ENCODE assay signal across 8 cellular contexts in genomic region chr2:73085691-73086090, GRCh38. TPM values are rescaled to one million over a fixed set of nuclear protein-coding genes. Genes with fewer than 3 reads are reported as not detected.
DNase-seq lines count a peak whose midpoint lies in the region; ATAC-seq and TF ChIP-seq lines count a peak whose summit lies in the region.

No MANE protein-coding gene starts in this region.

- TF ChIP-seq EP300 in Ishikawa (IDR thresholded peaks at IDR 0.05; ENCODE audit: borderline replicate concordance) = no peak

- TF ChIP-seq CTCF in DND-41 (IDR thresholded peaks at IDR 0.05; ENCODE audit: borderline replicate concordance, extremely low read depth, low read length, poor library complexity, severe bottlenecking) (peak; percentile 90), RWPE1 (conservative IDR thresholded peaks at IDR 0.05; ENCODE audit: low read depth) (peak; percentile 93), osteocyte (IDR thresholded peaks at IDR 0.05) (peak; percentile 93), thyroid gland (IDR thresholded peaks at IDR 0.05) (peak; percentile 81 to 93 (median 86))

- TF ChIP-seq POLR2A in thyroid gland (IDR thresholded peaks at IDR 0.05) = no peak

- no peaks in the 10 kb centered on the region for H3K79me2 ChIP-seq in DND-41 (ENCODE audit: insufficient read depth, low read length)

- DNase-seq in DND-41 (peak; percentile 77), RWPE1 (ENCODE audit: low spot score) (peak; percentile 67), foreskin melanocyte (peak; percentile 42), osteocyte (ENCODE audit: extremely low spot score, unreplicated experiment) (peak; percentile 90), thyroid gland (peak; percentile 82 to 83)
- DNase-seq in activated T-helper 9 cell treated with anti-CD3 and anti-CD28 coated beads, Interleukin-2, amount 50 U/mL, for 16 hours (ENCODE audit: low read depth) = peak; percentile 66

- H3K4me2 ChIP-seq in DND-41 (ENCODE audit: insufficient read depth, low read length) = no peak overlapping the region

- no peaks in the 10 kb centered on the region for H3K4me1 ChIP-seq in DND-41 (ENCODE audit: insufficient read depth, low read length)
- H3K4me1 ChIP-seq in thyroid gland = no peaks in the 10 kb centered on the region

- no peak overlapping the region for H3K4me3 ChIP-seq in DND-41 (ENCODE audit: low read depth in 1 of 2, low read length in 2 of 2)
- H3K4me3 ChIP-seq in thyroid gland (replicated peaks in 1 of 3) = no peak overlapping the region

- peaks cover 11% of the 10 kb centered on the region for H3K27me3 ChIP-seq in DND-41 (ENCODE audit: insufficient read depth, low read length, poor library complexity)
- H3K27me3 ChIP-seq in thyroid gland = no peaks in the 10 kb centered on the region

- H2AFZ ChIP-seq in DND-41 (ENCODE audit: low read depth, low read length) = no peak overlapping the region

- no peak overlapping the region for H3K9ac ChIP-seq in DND-41 (ENCODE audit: low read depth, low read length)

- POLR2A ChIA-PET in RWPE1 (lab: Yijun Ruan, JAX; ENCODE audit: low non-redundant PET) = no interaction called here

- H3K9me3 ChIP-seq in DND-41 (ENCODE audit: insufficient read depth, low read length, severe bottlenecking) (no peaks in the 10 kb centered on the region), thyroid gland (no peaks in the 10 kb centered on the region)

- no peak overlapping the region for H3K4me3 Mint-ChIP-seq in osteocyte (ENCODE audit: unreplicated experiment)

- no peaks in the 10 kb centered on the region for H4K20me1 ChIP-seq in DND-41 (ENCODE audit: insufficient read depth, low read length)

- H3K27ac ChIP-seq in DND-41 (ENCODE audit: low read length) = no peak overlapping the region
- peak overlapping the region; percentile 86; the same call in 1 of the 2 replicates for H3K27ac ChIP-seq in RWPE1
- H3K27ac ChIP-seq in thyroid gland = no peak overlapping the region

- H3K36me3 ChIP-seq in DND-41 (ENCODE audit: insufficient read depth, low read length) = no peaks in the 10 kb centered on the region
- peaks cover 0 to 12% of the 10 kb centered on the region in 2 donors for H3K36me3 ChIP-seq in thyroid gland

- ATAC-seq in DND-41 (ENCODE audit: insufficient read depth, low read depth) (peak; percentile 94), GM21619 (IDR thresholded peaks at IDR 0.05; ENCODE audit: unreplicated experiment) (peak; percentile 87)

- H3K27me3 Mint-ChIP-seq in osteocyte (ENCODE audit: unreplicated experiment) = no peaks in the 10 kb centered on the region

- H3K36me3 Mint-ChIP-seq in osteocyte (ENCODE audit: unreplicated experiment) = peaks cover 10% of the 10 kb centered on the region

- peaks cover 19% of the 10 kb centered on the region for H3K4me1 Mint-ChIP-seq in osteocyte (ENCODE audit: unreplicated experiment)

- peak; percentile 97 for TF ChIP-seq RAD21 in Ishikawa (IDR thresholded peaks at IDR 0.05; ENCODE audit: low read depth)

- CTCF ChIA-PET in RWPE1 (lab: Yijun Ruan, JAX) = interaction anchor here (0.6 to 3.0 kb wide), 14 partner anchors 11 to 505 kb away, joined by 3 to 16 read pairs (median 4); partner anchors contain the start of gene RAB11FIP5

- H3K9me3 Mint-ChIP-seq in osteocyte (ENCODE audit: unreplicated experiment) = no peaks in the 10 kb centered on the region

- H3K27ac Mint-ChIP-seq in osteocyte (ENCODE audit: unreplicated experiment) = no peak overlapping the region

- intact Hi-C loops in thyroid gland (cut with DNase I) = loop anchor here (5.0 kb wide), 2 partner anchors 77 to 93 kb away; no protein-coding TSS in a partner anchor

- WGBS in thyroid gland, 2 donors = 18 to 25% methylated on average over 6 of the region's 6 CpGs

TF ChIP-seq in Ishikawa, 13 proteins besides CTCF, POLR2A, EP300 and RAD21:
- TF ChIP-seq USF1 (IDR thresholded peaks at IDR 0.05) (no peak), REST (IDR thresholded peaks at IDR 0.05; ENCODE audit: low read depth) (no peak), MAX (IDR thresholded peaks at IDR 0.05) (0 out of 2 replicates have a peak, but pooled peaks have one; percentile 6), ZBTB7A (IDR thresholded peaks at IDR 0.05; ENCODE audit: low read depth) (no peak)

RNA-seq across cellular contexts. Expression of gene SFXN5, which starts 14.2 kb away (rescaled TPM):
- total RNA-seq in osteocyte (9.8 and 12.7 TPM in 2 replicates), thyroid gland (10 to 100 TPM; 10.3 to 17.2 (median 16.5) TPM)

RNA-seq across cellular contexts. Expression of gene RAB11FIP5, which starts 27.1 kb away (rescaled TPM):
- total RNA-seq in osteocyte = 30.8 and 35.5 TPM in 2 replicates
- 10 to 100 TPM; 34.4 to 39.4 (median 37.3) TPM for total RNA-seq in thyroid gland
